34 cellular contexts compared by ENCODE assay signal in genomic region chr10:107732045-107732444, GRCh38.
"Had no signal": no experiment of that assay in that cellular context is flagged by ENCODE, and none has a peak within 500 bp of the region (broad histone marks: within the 10 kb centered on the region; RNA-seq: fewer than 3 reads in every experiment).

No MANE protein-coding gene starts in this region.

- H3K36me3 ChIP-seq: breast epithelium, SJCRH30 had no signal

- H3K4me1 ChIP-seq: body of pancreas, breast epithelium, SJCRH30 had no signal

- H3K27me3 Mint-ChIP-seq: activated B cell treated with CpG ODN at 0.5 μM for 24 hours; activated CD4-positive, alpha-beta memory T cell treated with anti-CD3 and anti-CD28 coated beads for 36 hours; activated naive CD4-positive, alpha-beta T cell treated with anti-CD3 and anti-CD28 coated beads, Interleukin-2, amount 10 ng/mL, durations not matched to agents 7 days and 5 days; activated naive CD8-positive, alpha-beta T cell had no signal

- H3K36me3 Mint-ChIP-seq: activated CD4-positive, alpha-beta memory T cell treated with anti-CD3 and anti-CD28 coated beads for 36 hours; activated naive CD4-positive, alpha-beta T cell treated with anti-CD3 and anti-CD28 coated beads, Interleukin-2, amount 10 ng/mL, durations not matched to agents 7 days and 5 days; activated naive CD8-positive, alpha-beta T cell had no signal

- H3K9ac ChIP-seq: KMS-11, SK-N-SH had no signal

- H3K27ac ChIP-seq: body of pancreas, breast epithelium, KMS-11, SJCRH30, VCaP had no signal

- H3K4me1 Mint-ChIP-seq: activated B cell treated with CpG ODN at 0.5 μM for 24 hours; activated naive CD4-positive, alpha-beta T cell treated with anti-CD3 and anti-CD28 coated beads, Interleukin-2, amount 10 ng/mL, durations not matched to agents 7 days and 5 days had no signal

- H3K27me3 ChIP-seq: body of pancreas, breast epithelium, SJCRH30 had no signal

- H3K4me3 ChIP-seq: body of pancreas, breast epithelium, SJCRH30 had no signal

- H3K9me3 ChIP-seq: SK-N-SH had no signal

- H3K4me2 ChIP-seq: KMS-11, SK-N-SH had no signal

- DNase-seq: activated B cell treated with CpG ODN at 0.5 μM for 24 hours; activated CD4-positive, alpha-beta memory T cell treated with anti-CD3 and anti-CD28 coated beads for 36 hours; activated CD4-positive, alpha-beta T cell treated with anti-CD3 and anti-CD28 coated beads for 4 hours; activated CD4-positive, alpha-beta T cell treated with anti-CD3 and anti-CD28 coated beads, Interleukin-2, amount 50 U/mL, for 1 hour; activated CD4-positive, CD25-positive, alpha-beta regulatory T cell treated with anti-CD3 and anti-CD28 coated beads, Interleukin-2, amount 50 U/mL, for 72 hours; activated CD8-positive, alpha-beta memory T cell treated with anti-CD3 and anti-CD28 coated beads, Interleukin-2, amount 50 U/mL, for 4 hours; activated effector memory CD4-positive, alpha-beta T cell treated with Interleukin-2 at 50 U/mL for 16 hours; activated naive CD4-positive, alpha-beta T cell treated with anti-CD3 and anti-CD28 coated beads, Interleukin-2, amount 10 ng/mL, durations not matched to agents 7 days and 5 days; activated T-cell treated with anti-CD3 and anti-CD28 coated beads for 4 hours; activated T-cell treated with anti-CD3 and anti-CD28 coated beads, Interleukin-2, amount 50 U/mL, for 4 hours; amygdala; body of pancreas; MM.1S; MV-4-11; NCI-H1092; NCI-H1417 treated with DMSO at 0.1 percent for 48 hours; NCI-H187 treated with DMSO at 0.1 percent for 48 hours; NCI-H2081 treated with DMSO at 0.1 percent for 48 hours; NCI-H226; NCI-H446 treated with DMSO at 0.1 percent for 48 hours; NCI-H524; NCI-H69; NCI-H82; SHP77; SJCRH30; SK-N-SH; T-helper 1 cell; T-helper 9 cell had no signal

- H3K27ac Mint-ChIP-seq: activated B cell treated with CpG ODN at 0.5 μM for 24 hours; activated CD4-positive, alpha-beta memory T cell treated with anti-CD3 and anti-CD28 coated beads for 36 hours; activated naive CD8-positive, alpha-beta T cell had no signal

- ATAC-seq: activated T-cell treated with anti-CD3 and anti-CD28 coated beads, Interleukin-2, amount 50 U/mL, for 4 hours; body of pancreas; Panc1 had no signal

- FAIRE-seq: astrocyte had no signal

- H3K4me3 Mint-ChIP-seq: activated B cell treated with CpG ODN at 0.5 μM for 24 hours; activated CD4-positive, alpha-beta memory T cell treated with anti-CD3 and anti-CD28 coated beads for 36 hours; activated naive CD4-positive, alpha-beta T cell treated with anti-CD3 and anti-CD28 coated beads, Interleukin-2, amount 10 ng/mL, durations not matched to agents 7 days and 5 days; activated naive CD8-positive, alpha-beta T cell; activated T-cell treated with anti-CD3 and anti-CD28 coated beads, Interleukin-2, amount 50 U/mL, for 4 hours had no signal
